21 cellular contexts compared by ENCODE assay signal in the genomic region with DNA sequence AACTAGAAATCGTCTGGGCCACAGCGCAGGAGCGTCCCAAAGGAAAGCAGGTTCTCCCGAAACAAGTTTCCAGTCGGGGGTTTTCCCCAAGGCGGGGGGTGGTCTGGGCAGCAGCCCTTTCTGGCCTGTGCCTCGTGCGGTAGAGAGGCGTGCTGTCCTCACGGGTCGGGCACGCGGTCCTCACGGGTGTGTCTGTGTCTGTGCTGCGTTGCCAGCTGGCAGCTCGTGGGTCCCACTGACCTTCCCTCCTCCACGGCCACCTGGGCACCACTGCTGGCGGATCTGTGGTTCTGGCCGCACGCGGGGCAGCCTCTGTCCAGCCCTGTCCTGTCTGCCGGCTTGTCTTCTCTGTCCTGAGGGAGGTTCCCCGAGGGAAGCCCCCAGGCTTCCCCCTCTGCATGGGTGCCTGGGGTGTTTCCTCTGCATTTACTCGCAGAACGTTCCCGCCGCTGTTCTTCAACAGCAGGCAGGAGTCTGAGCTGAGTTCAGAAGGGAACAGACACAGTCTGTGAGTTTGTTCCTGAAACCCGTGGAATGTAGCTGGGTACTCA.
A peak's percentile ranks its signal among the peaks of the same experiment; 100 is the strongest.
DNase-seq lines count a peak whose midpoint lies in the region; ATAC-seq, FAIRE-seq and TF ChIP-seq lines count a peak whose summit lies in the region.
"Had no signal": no experiment of that assay in that cellular context is flagged by ENCODE, and none has a peak within 500 bp of the region (broad histone marks: within the 10 kb centered on the region; RNA-seq: fewer than 3 reads in every experiment).

No MANE protein-coding gene starts in this region.

- no peaks in the 10 kb centered on the region for H4K20me1 ChIP-seq in HepG2 (ENCODE audit: insufficient read depth, low read length)

- H3K27me3 ChIP-seq in HepG2 (ENCODE audit: control insufficient read depth in 1 of 2, insufficient read depth in 2 of 2, low read length in 2 of 2) (no peaks in the 10 kb centered on the region), right lobe of liver (no peaks in the 10 kb centered on the region), spleen (replicated peaks in 1 of 7) (no peaks in the 10 kb centered on the region), brain microvascular endothelial cell (replicated peaks) (no peaks in the 10 kb centered on the region)

- CTCF ChIA-PET in HepG2 (lab: Yijun Ruan, JAX; ENCODE audit: low intra/inter-chr PET ratio, low total read pairs): no interaction called here

- no peak for TF ChIP-seq POLR2A in HepG2 (IDR thresholded peaks at IDR 0.05; ENCODE audit: insufficient read depth in 1 of 2, low read depth in 2 of 2, low read length in 2 of 2)
- TF ChIP-seq POLR2A in right lobe of liver (IDR thresholded peaks at IDR 0.05): no peak
- no peak for TF ChIP-seq POLR2A in spleen (IDR thresholded peaks at IDR 0.05)

- POLR2A ChIA-PET in HepG2 (lab: Yijun Ruan, JAX): no interaction called here

- no peak for TF ChIP-seq CTCF in HepG2 (CRISPR knock-in tag; IDR thresholded peaks at IDR 0.05)
- TF ChIP-seq CTCF in right lobe of liver (IDR thresholded peaks at IDR 0.05): no peak
- TF ChIP-seq CTCF in kidney (IDR thresholded peaks at IDR 0.05; ENCODE audit: borderline replicate concordance, extremely low read depth, insufficient read depth): no peak
- no peak for TF ChIP-seq CTCF in spleen (IDR thresholded peaks at IDR 0.05 in 8 of 11, conservative IDR thresholded peaks at IDR 0.05 in 3 of 11)
- TF ChIP-seq CTCF in brain microvascular endothelial cell (IDR thresholded peaks at IDR 0.05; ENCODE audit: low read depth, low read length, missing control alignments): no peak

- H3K36me3 ChIP-seq in HepG2 (replicated peaks in 1 of 2; ENCODE audit: control insufficient read depth in 1 of 2, insufficient read depth in 2 of 2, low read length in 2 of 2) (peaks cover 24 to 62% of the 10 kb centered on the region in 2 experiments; a peak in 4 of 5 replicates), right lobe of liver (peaks cover 0 to 9% (median 0%) of the 10 kb centered on the region in 4 donors), kidney (ENCODE audit: control insufficient read depth in 1 of 2, insufficient read depth in 2 of 2, low read length in 2 of 2) (peaks cover 6 to 20% of the 10 kb centered on the region in 2 donors), spleen (peaks cover 0 to 71% (median 17%) of the 10 kb centered on the region in 6 donors), brain microvascular endothelial cell (replicated peaks) (no peaks in the 10 kb centered on the region)

- in situ Hi-C loops in HepG2 (cut with HindIII; ENCODE audit: extremely low pct_ligation_motif_present, low pct_unique_long_range_greater_than_20kb) (loop anchor here (5.0 kb wide), 1 partner anchor 234 kb away; no protein-coding TSS in a partner anchor), brain microvascular endothelial cell (cut with HindIII; ENCODE audit: low pct_ligation_motif_present, low sequenced_read_pairs) (no loop called here)

- no peak for TF ChIP-seq RAD21 in HepG2 (CRISPR knock-in tag; IDR thresholded peaks at IDR 0.05)

- no peak overlapping the region for H3K9ac ChIP-seq in HepG2 (ENCODE audit: insufficient read depth, low read depth, low read length)
- H3K9ac ChIP-seq in kidney (ENCODE audit: low read length in 2 of 2): no peak overlapping the region

- no TSS peak for BruUV-seq in HepG2 (replicated peaks; lab: Mats Ljungman, UMichigan)

- peaks cover 6% of the 10 kb centered on the region; the same call in 1 of the 2 replicates for H3K4me1 ChIP-seq in HepG2 (ENCODE audit: insufficient read depth, low read length)
- no peaks in the 10 kb centered on the region for H3K4me1 ChIP-seq in right lobe of liver
- no peaks in the 10 kb centered on the region for H3K4me1 ChIP-seq in kidney (ENCODE audit: control insufficient read depth in 1 of 2, insufficient read depth in 1 of 2, low read depth in 1 of 2, low read length in 2 of 2)
- H3K4me1 ChIP-seq in spleen: peaks cover 9 to 37% (median 24%) of the 10 kb centered on the region in 6 donors

- H3K4me3 ChIP-seq in HepG2 (replicated peaks in 1 of 3; ENCODE audit: insufficient read depth in 1 of 3, low read depth in 2 of 3, low read length in 3 of 3) (no peak overlapping the region), right lobe of liver (no peak overlapping the region), kidney (ENCODE audit: low read length in 2 of 2) (no peak overlapping the region), spleen (no peak overlapping the region), brain microvascular endothelial cell (ENCODE audit: low read depth, low read length) (no peak overlapping the region)

- no peaks in the 10 kb centered on the region for H3K79me2 ChIP-seq in HepG2 (ENCODE audit: insufficient read depth, low read length)

- no peaks in the 10 kb centered on the region for H3K9me3 ChIP-seq in HepG2 (ENCODE audit: low read length)
- H3K9me3 ChIP-seq in right lobe of liver: no peaks in the 10 kb centered on the region
- no peaks in the 10 kb centered on the region for H3K9me3 ChIP-seq in kidney (ENCODE audit: control insufficient read depth in 1 of 2, low read length in 2 of 2)
- peaks cover 0 to 5% (median 0%) of the 10 kb centered on the region in 8 donors for H3K9me3 ChIP-seq in spleen

- H2AFZ ChIP-seq in HepG2 (ENCODE audit: low read length): no peak overlapping the region

- no peak for FAIRE-seq in HepG2 (lab: Jason Lieb, UNC)
- FAIRE-seq in kidney (lab: Jason Lieb, UNC): no peak
- FAIRE-seq in GM19239 (lab: Jason Lieb, UNC): no peak

- no peak for TF ChIP-seq EP300 in HepG2 (IDR thresholded peaks at IDR 0.05; ENCODE audit: low read depth in 2 of 2, low read length in 2 of 2)
- TF ChIP-seq EP300 in HepG2 (CRISPR knock-in tag; IDR thresholded peaks at IDR 0.05; ENCODE audit: borderline replicate concordance): no peak

- H3K27ac ChIP-seq in HepG2 (ENCODE audit: extremely low read length, insufficient read depth, low read length): no peak overlapping the region
- H3K27ac ChIP-seq in right lobe of liver: no peak overlapping the region
- no peak overlapping the region for H3K27ac ChIP-seq in kidney (ENCODE audit: low read depth in 2 of 2, low read length in 2 of 2)
- H3K27ac ChIP-seq in spleen: no peak overlapping the region
- H3K27ac ChIP-seq in brain microvascular endothelial cell: no peak overlapping the region
- H3K27ac ChIP-seq: 22Rv1, C4-2B had no signal

- ATAC-seq in HepG2 (no peak), right lobe of liver (no peak)

- WGBS in HepG2 (ENCODE audit: low lambda C conversion rate): 94% methylated on average over 13 of the region's 28 CpGs
- 95% methylated on average over 10 of the region's 28 CpGs for WGBS in right lobe of liver (ENCODE audit: insufficient coverage, low coverage, low lambda C conversion rate, missing lambda C conversion rate)
- WGBS in spleen, 5 donors: 88 to 92% (median 90%) methylated on average over 18 to 28 of the region's 28 CpGs

- intact Hi-C loops in HepG2 (cut with micrococcal nuclease; ENCODE audit: unreplicated experiment): no loop called here
- intact Hi-C loops in right lobe of liver (cut with DNase I): loop anchor here (10.0 kb wide), 1 partner anchor 226 kb away; no protein-coding TSS in a partner anchor
- intact Hi-C loops in kidney (cut with DNase I): loop anchor here (10.0 kb wide), 1 partner anchor 236 kb away; no protein-coding TSS in a partner anchor
- intact Hi-C loops in spleen (cut with DNase I; ENCODE audit: low total_unique reads): no loop called here

- no peak overlapping the region for H3K4me2 ChIP-seq in HepG2 (ENCODE audit: low read depth, low read length)

- peak; percentile 35 for DNase-seq in activated CD8-positive, alpha-beta memory T cell treated with anti-CD3 and anti-CD28 coated beads, Interleukin-2, amount 50 U/mL, for 48 hours
- DNase-seq in activated CD8-positive, alpha-beta memory T cell treated with anti-CD3 and anti-CD28 coated beads for 24 hours: no peak
- no peak for DNase-seq in HepG2 (ENCODE audit: low spot score)
- no peak for DNase-seq in right lobe of liver
- DNase-seq in kidney: peak; percentile 75
- peak; percentile 72 for DNase-seq in spleen
- no peak for DNase-seq in brain microvascular endothelial cell
- no peak for DNase-seq in GM19239 (ENCODE audit: insufficient read length, low spot score)
- DNase-seq: AML-193, DMS79 treated with DMSO at 0.1 percent for 48 hours, HCEC 1CT, KG1, NCI-H1417, NCI-H187 treated with DMSO at 0.1 percent for 48 hours, NCI-H2227 treated with DMSO at 0.1 percent for 48 hours, NCI-H510A treated with DMSO at 0.1 percent for 48 hours, NCI-H82, OCI-M1, SHP77 had no signal

Comparison
In these comparisons a context has a peak if more than half of its experiments do, and no peak if none do; other contexts are left out.
1. DNase-seq: peak in activated CD8-positive, alpha-beta memory T cell treated with anti-CD3 and anti-CD28 coated beads, Interleukin-2, amount 50 U/mL, for 48 hours (single experiment), kidney (single experiment) and spleen (single experiment); none in activated CD8-positive, alpha-beta memory T cell treated with anti-CD3 and anti-CD28 coated beads for 24 hours (single experiment), HepG2 (single experiment), right lobe of liver (0 of 3), brain microvascular endothelial cell (single experiment) and GM19239 (single experiment).
2. intact Hi-C loops: an anchor here in right lobe of liver (10.0 kb wide) and kidney (10.0 kb wide); none called in HepG2 and spleen.